22 cellular contexts compared by ENCODE assay signal in genomic region chrX:72254835-72255234, GRCh38. TPM values are rescaled to one million over a fixed set of nuclear protein-coding genes. Genes with fewer than 3 reads are reported as not detected.
DNase-seq lines count a peak whose midpoint lies in the region; ATAC-seq and TF ChIP-seq lines count a peak whose summit lies in the region.
"Had no signal": no experiment of that assay in that cellular context is flagged by ENCODE, and none has a peak within 500 bp of the region (broad histone marks: within the 10 kb centered on the region; RNA-seq: fewer than 3 reads in every experiment).

No MANE protein-coding gene starts in this region.

- no peak for TF ChIP-seq RAD21 in neural cell (conservative IDR thresholded peaks at IDR 0.05)

- no peaks in the 10 kb centered on the region for H3K9me3 Mint-ChIP-seq in WTC11
- H3K9me3 Mint-ChIP-seq: activated naive CD4-positive, alpha-beta T cell treated with anti-CD3 and anti-CD28 coated beads, Interleukin-2, amount 10 ng/mL, durations not matched to agents 7 days and 5 days; activated T-cell treated with anti-CD3 and anti-CD28 coated beads, Interleukin-2, amount 50 U/mL, for 4 hours; naive thymus-derived CD8-positive, alpha-beta T cell had no signal

- H3K36me3 ChIP-seq in neural cell (ENCODE audit: insufficient read depth, low read length) = no peaks in the 10 kb centered on the region
- H3K36me3 ChIP-seq: cardiac muscle cell, stomach, tibial nerve had no signal

- H3K9me3 ChIP-seq in neural cell (ENCODE audit: low read length) = no peaks in the 10 kb centered on the region
- H3K9me3 ChIP-seq: stomach, tibial nerve had no signal

- peak overlapping the region; percentile 33; the same call in 1 of the 2 replicates for H3K27ac Mint-ChIP-seq in WTC11
- H3K27ac Mint-ChIP-seq: activated naive CD4-positive, alpha-beta T cell treated with anti-CD3 and anti-CD28 coated beads, Interleukin-2, amount 10 ng/mL, durations not matched to agents 7 days and 5 days had no signal

- peaks cover 18% of the 10 kb centered on the region for H3K4me1 Mint-ChIP-seq in WTC11
- H3K4me1 Mint-ChIP-seq: activated naive CD4-positive, alpha-beta T cell treated with anti-CD3 and anti-CD28 coated beads, Interleukin-2, amount 10 ng/mL, durations not matched to agents 7 days and 5 days had no signal

- H3K27me3 ChIP-seq in neural cell (ENCODE audit: insufficient read depth, low read depth, low read length) = no peaks in the 10 kb centered on the region
- H3K27me3 ChIP-seq: cardiac muscle cell had no signal

- DNase-seq in NCI-H2081 (lab: John Stamatoyannopoulos, UW) = peak; percentile 21 to 73
- DNase-seq in NCI-H2081 treated with DMSO at 0.1 percent for 48 hours (lab: John Stamatoyannopoulos, UW) = no peak
- DNase-seq in NCI-H1436 treated with DMSO at 0.1 percent for 48 hours (lab: John Stamatoyannopoulos, UW) = peak; percentile 9
- peak; percentile 54 for DNase-seq in WTC11 (ENCODE audit: low spot score)
- DNase-seq in SKM-1 (lab: John Stamatoyannopoulos, UW; ENCODE audit: unreplicated experiment) = no peak
- DNase-seq in NK-92 (lab: John Stamatoyannopoulos, UW; ENCODE audit: unreplicated experiment) = no peak
- DNase-seq in DMS79 (lab: John Stamatoyannopoulos, UW) = no peak
- DNase-seq: activated naive CD4-positive, alpha-beta T cell treated with anti-CD3 and anti-CD28 coated beads, Interleukin-2, amount 10 ng/mL, durations not matched to agents 7 days and 5 days; activated T-cell treated with anti-CD3 and anti-CD28 coated beads, Interleukin-2, amount 50 U/mL, for 4 hours; EL; GOT3; naive thymus-derived CD8-positive, alpha-beta T cell; right cardiac atrium; SHP77 treated with DMSO at 0.1 percent for 48 hours; stimulated activated CD4-positive, alpha-beta T cell treated with anti-CD3 and anti-CD28 coated beads, Interleukin-12 subunit alpha, Interleukin-12 subunit beta, amount 100 ng/mL, for 4 hours; T-helper 1 cell had no signal

- POLR2A ChIA-PET in WTC11 (lab: Charles Lee) = interaction anchor here (1.1 to 1.5 kb wide), 2 partner anchors 13 to 16 kb away, joined by 3 read pairs; partner anchors contain the start of gene ERCC6L

- no peak overlapping the region for H2AFZ ChIP-seq in neural cell (ENCODE audit: low read depth, low read length)

- H3K79me2 ChIP-seq in neural cell (replicated peaks; ENCODE audit: insufficient read depth, low read length) = no peaks in the 10 kb centered on the region
- H3K79me2 ChIP-seq: parathyroid adenoma had no signal

- H3K27me3 Mint-ChIP-seq in WTC11 (ENCODE audit: low read depth) = no peaks in the 10 kb centered on the region; the same call in none of the 2 replicates

- peak overlapping the region; percentile 13 for H3K4me3 ChIP-seq in neural cell (ENCODE audit: low read length)
- H3K4me3 ChIP-seq: cardiac muscle cell, tibial nerve had no signal

- TF ChIP-seq CTCF in WTC11 (IDR thresholded peaks at IDR 0.05) (no peak), neural cell (IDR thresholded peaks at IDR 0.05; ENCODE audit: poor library complexity, severe bottlenecking) (no peak)

- peak overlapping the region; percentile 36 for H3K9ac ChIP-seq in neural cell (ENCODE audit: low read length)
- H3K9ac ChIP-seq: parathyroid adenoma had no signal

- H3F3A ChIP-seq in neural cell (ENCODE audit: insufficient read depth, low read length, poor library complexity, severe bottlenecking) = no peaks in the 10 kb centered on the region

- no peaks in the 10 kb centered on the region for H3K36me3 Mint-ChIP-seq in WTC11
- H3K36me3 Mint-ChIP-seq: activated naive CD4-positive, alpha-beta T cell treated with anti-CD3 and anti-CD28 coated beads, Interleukin-2, amount 10 ng/mL, durations not matched to agents 7 days and 5 days had no signal

- peak; percentile 84 for ATAC-seq in WTC11
- ATAC-seq: activated T-cell treated with anti-CD3 and anti-CD28 coated beads, Interleukin-2, amount 50 U/mL, for 4 hours; naive thymus-derived CD8-positive, alpha-beta T cell; right cardiac atrium had no signal

- no peaks in the 10 kb centered on the region for H4K20me1 ChIP-seq in neural cell (ENCODE audit: insufficient read depth)

- no peaks in the 10 kb centered on the region for H3K9me2 ChIP-seq in neural cell (ENCODE audit: insufficient read depth, low read length)

- H3K27ac ChIP-seq in neural cell (ENCODE audit: low read length) = no peak overlapping the region
- H3K27ac ChIP-seq: cardiac muscle cell, parathyroid adenoma, stomach, tibial nerve had no signal

- H3K4me3 Mint-ChIP-seq in WTC11 = peak overlapping the region; percentile 48
- H3K4me3 Mint-ChIP-seq: activated naive CD4-positive, alpha-beta T cell treated with anti-CD3 and anti-CD28 coated beads, Interleukin-2, amount 10 ng/mL, durations not matched to agents 7 days and 5 days; activated T-cell treated with anti-CD3 and anti-CD28 coated beads, Interleukin-2, amount 50 U/mL, for 4 hours had no signal

- TF ChIP-seq EP300 in neural cell (conservative IDR thresholded peaks at IDR 0.05; ENCODE audit: poor library complexity, severe bottlenecking) = no peak

- CTCF ChIA-PET in WTC11 (lab: Charles Lee) = interaction anchor here (0.9 to 1.9 kb wide), 4 partner anchors 9 to 25 kb away, joined by 4 to 8 read pairs (median 6); no protein-coding TSS in a partner anchor

- H3K4me2 ChIP-seq in neural cell (ENCODE audit: low read length) = no peak overlapping the region

TF ChIP-seq in WTC11, 78 proteins besides CTCF, POLR2A, EP300 and RAD21 (continues in another document):
- TF ChIP-seq KAT7 (CRISPR knock-in tag; IDR thresholded peaks at IDR 0.05; ENCODE audit: borderline replicate concordance) (no peak), GRHL2 (CRISPR knock-in tag; IDR thresholded peaks at IDR 0.05; ENCODE audit: insufficient replicate concordance, severe bottlenecking) (no peak), E2F4 (CRISPR knock-in tag; IDR thresholded peaks at IDR 0.05; ENCODE audit: borderline replicate concordance, low read depth) (no peak), ATF1 (CRISPR knock-in tag; IDR thresholded peaks at IDR 0.05) (no peak), NFYB (CRISPR knock-in tag; conservative IDR thresholded peaks at IDR 0.05; ENCODE audit: low read depth) (no peak)

TF ChIP-seq in neural cell, 6 proteins besides CTCF, POLR2A, EP300 and RAD21:
- no peak for TF ChIP-seq MXI1 (conservative IDR thresholded peaks at IDR 0.05; ENCODE audit: poor library complexity, severe bottlenecking)
- TF ChIP-seq REST (IDR thresholded peaks at IDR 0.05; ENCODE audit: borderline replicate concordance) = no peak
- TF ChIP-seq POLR2AphosphoS5 (IDR thresholded peaks at IDR 0.05) = no peak
- TF ChIP-seq EZH2 (IDR thresholded peaks at IDR 0.05; ENCODE audit: borderline replicate concordance, insufficient read depth, low read length, poor library complexity, severe bottlenecking) = no peak
- no peak for TF ChIP-seq SMC3 (conservative IDR thresholded peaks at IDR 0.05; ENCODE audit: poor library complexity)
TF ChIP-seq in neural cell: peak in this region for 0.

RNA-seq across cellular contexts. Expression of gene ERCC6L, which starts 16.0 kb away (rescaled TPM):
- 17.8 to 19.8 TPM (median 18.4 TPM) in 3 replicates for total RNA-seq in WTC11 (2021)
- 0.12 and 0.28 TPM in 2 replicates for polyA plus RNA-seq in neural cell
- 0.24 and 0.69 TPM in 2 replicates for polyA minus RNA-seq in neural cell
- total RNA-seq: mesenteric fat pad had no signal
- polyA plus RNA-seq: right cardiac atrium had no signal

RNA-seq across cellular contexts. Expression of gene RPS4X, which starts 22.2 kb away (rescaled TPM):
- total RNA-seq in WTC11 (2021) = 805 to 905 TPM (median 863 TPM) in 3 replicates
- 746 and 794 TPM in 2 replicates for polyA plus RNA-seq in neural cell
- polyA minus RNA-seq in neural cell = 385 and 386 TPM in 2 replicates

RNA-seq across cellular contexts. Expression of gene CITED1, which starts 50.9 kb away (rescaled TPM):
- 2.2 to 4.5 TPM (median 3.9 TPM) in 3 replicates for total RNA-seq in WTC11 (2021)
- polyA plus RNA-seq in neural cell = 19.9 and 24.1 TPM in 2 replicates
- 4.9 and 5.4 TPM in 2 replicates for polyA minus RNA-seq in neural cell
- total RNA-seq: activated T-cell treated with anti-CD3 and anti-CD28 coated beads, Interleukin-2, amount 50 U/mL, for 4 hours; naive thymus-derived CD8-positive, alpha-beta T cell had no signal
- polyA plus RNA-seq: naive thymus-derived CD8-positive, alpha-beta T cell had no signal

Comparison
In these comparisons a context has a peak if more than half of its experiments do, and no peak if none do; other contexts are left out.
1. DNase-seq: peak in NCI-H2081 (2 of 2), NCI-H1436 treated with DMSO at 0.1 percent for 48 hours (single experiment) and WTC11 (single experiment); none in NCI-H2081 treated with DMSO at 0.1 percent for 48 hours (single experiment), SKM-1 (single experiment), NK-92 (single experiment) and DMS79 (single experiment).